Comparison of ENCODE assay signal across 7 cellular contexts in the genomic region with DNA sequence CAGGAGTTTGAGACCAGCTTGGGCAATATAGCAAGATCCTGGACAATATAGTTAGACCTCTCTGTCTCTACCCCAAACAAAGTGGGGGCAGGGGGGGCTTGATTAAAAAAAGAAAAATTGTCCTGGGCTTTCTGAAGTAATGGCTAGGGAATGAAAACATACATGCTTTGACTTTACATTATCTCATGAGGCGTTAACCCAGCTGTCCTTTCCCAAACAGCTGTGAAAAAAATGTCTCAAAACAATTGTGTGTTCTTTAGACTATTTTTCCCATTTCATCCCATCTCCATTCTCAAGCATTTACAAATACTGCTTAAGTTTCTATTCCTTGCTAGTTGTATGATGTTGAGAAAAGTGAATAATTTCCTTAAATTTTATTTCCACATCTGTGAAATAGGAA.
"Had no signal": no experiment of that assay in that cellular context is flagged by ENCODE, and none has a peak within 500 bp of the region (broad histone marks: within the 10 kb centered on the region; RNA-seq: fewer than 3 reads in every experiment).

No MANE protein-coding gene starts in this region.

- H3K27ac Mint-ChIP-seq: GM23338, H9 had no signal

- ATAC-seq: GM23338 had no signal

- H2AFZ ChIP-seq: GM23338 had no signal

- H3K4me3 Mint-ChIP-seq: GM23338, H9 had no signal

- FAIRE-seq: H1, H54, HTR-8/SVneo had no signal

- H3K9me3 Mint-ChIP-seq: GM23338 had no signal

- DNase-seq: H9, HCEC 1CT, IMR-90 had no signal

- H3K4me3 ChIP-seq: GM23338 had no signal
